15 cellular contexts compared by ENCODE assay signal in the genomic region with DNA sequence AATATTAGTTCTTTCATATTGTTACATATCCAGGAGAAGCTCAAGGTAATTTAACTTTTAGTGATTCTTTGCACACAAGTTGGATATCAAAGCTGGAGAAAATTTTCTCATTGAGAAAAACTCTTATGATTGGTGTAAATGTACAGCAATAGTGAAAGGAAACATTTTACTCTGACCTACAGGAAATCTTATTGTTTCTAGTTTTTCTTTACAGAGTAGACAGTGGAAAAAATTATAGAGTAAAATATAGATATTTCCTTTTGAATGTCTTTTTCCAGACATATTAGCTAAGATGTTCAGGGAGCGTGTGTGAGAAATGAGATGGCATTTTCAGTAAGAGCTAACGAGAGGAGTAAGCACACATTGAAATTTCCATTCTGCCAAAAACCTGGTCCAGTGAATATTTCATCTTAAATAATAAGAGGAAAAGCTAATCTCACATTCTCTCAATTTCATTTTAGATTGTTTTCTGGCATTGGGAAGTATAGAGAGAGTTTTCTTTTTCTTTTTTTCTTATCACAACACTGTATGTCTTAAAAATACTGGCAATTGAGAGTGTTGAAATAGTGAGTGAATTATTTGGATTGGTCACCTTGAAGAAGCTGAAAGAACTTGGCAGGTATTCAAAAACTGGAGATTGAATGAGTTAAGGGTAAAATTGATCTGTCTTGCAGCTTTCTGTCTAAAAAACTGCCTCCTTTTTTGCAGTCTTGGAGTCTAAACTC. TPM values are rescaled to one million over a fixed set of nuclear protein-coding genes. Genes with fewer than 3 reads are reported as not detected.
A peak's percentile ranks its signal among the peaks of the same experiment; 100 is the strongest.
DNase-seq lines count a peak whose midpoint lies in the region; ATAC-seq and TF ChIP-seq lines count a peak whose summit lies in the region.
"Had no signal": no experiment of that assay in that cellular context is flagged by ENCODE, and none has a peak within 500 bp of the region (broad histone marks: within the 10 kb centered on the region; RNA-seq: fewer than 3 reads in every experiment).

No MANE protein-coding gene starts in this region.

- H3K27me3 Mint-ChIP-seq in activated T-cell treated with anti-CD3 and anti-CD28 coated beads, Interleukin-2, amount 50 U/mL, for 24 hours, result no peaks in the 10 kb centered on the region
- H3K27me3 Mint-ChIP-seq in T-helper 1 cell treated with Interleukin-12 subunit alpha and Interleukin-12 subunit beta and Interleukin-4 antibody, amounts not matched to agents 30 μg/mL and 1 μg/mL, for 36 hours (ENCODE audit: low read depth), result no peaks in the 10 kb centered on the region

- ATAC-seq in stimulated activated effector memory CD8-positive, alpha-beta T cell treated with anti-CD3 and anti-CD28 coated beads, Interleukin-12 subunit alpha, Interleukin-12 subunit beta, amount 100 ng/mL, for 72 hours, result peak; percentile 56
- ATAC-seq in GM21529 (IDR thresholded peaks at IDR 0.05; ENCODE audit: unreplicated experiment), result no peak
- ATAC-seq: HepG2, PC-3 had no signal

- H3K9me3 Mint-ChIP-seq in activated T-cell treated with anti-CD3 and anti-CD28 coated beads, Interleukin-2, amount 50 U/mL, for 24 hours, result peaks cover 4% of the 10 kb centered on the region
- H3K9me3 Mint-ChIP-seq in T-helper 1 cell treated with Interleukin-12 subunit alpha and Interleukin-12 subunit beta and Interleukin-4 antibody, amounts not matched to agents 30 μg/mL and 1 μg/mL, for 36 hours, result peaks cover 16% of the 10 kb centered on the region
- H3K9me3 Mint-ChIP-seq in stimulated activated effector memory CD8-positive, alpha-beta T cell treated with anti-CD3 and anti-CD28 coated beads, Interleukin-12 subunit alpha, Interleukin-12 subunit beta, amount 100 ng/mL, for 72 hours, result no peaks in the 10 kb centered on the region
- H3K9me3 Mint-ChIP-seq: HFFc6 had no signal

- TF ChIP-seq POLR2A in adrenal gland (IDR thresholded peaks at IDR 0.05), result no peak

- TF ChIP-seq CTCF in fibroblast of the aortic adventitia (IDR thresholded peaks at IDR 0.05; ENCODE audit: insufficient read depth, low read length) (no peak), adrenal gland (IDR thresholded peaks at IDR 0.05) (no peak)

- H3K27ac ChIP-seq in adrenal gland, result no peak overlapping the region
- H3K27ac ChIP-seq: cardiac muscle cell, SJSA1 had no signal

- no peaks in the 10 kb centered on the region for H3K27me3 ChIP-seq in adrenal gland
- H3K27me3 ChIP-seq: cardiac muscle cell, SJSA1 had no signal

- no peak for DNase-seq in activated T-cell treated with anti-CD3 and anti-CD28 coated beads, Interleukin-2, amount 50 U/mL, for 24 hours
- DNase-seq in activated T-cell treated with anti-CD3 and anti-CD28 coated beads for 4 hours, result no peak
- DNase-seq in fibroblast of the aortic adventitia (ENCODE audit: low read depth), result peak; percentile 57
- DNase-seq in stimulated activated effector memory CD8-positive, alpha-beta T cell treated with anti-CD3 and anti-CD28 coated beads, Interleukin-12 subunit alpha, Interleukin-12 subunit beta, amount 100 ng/mL, for 72 hours (ENCODE audit: low spot score in 2 of 2), result no peak
- DNase-seq in iPS-NIHi11 (ENCODE audit: low spot score), result no peak
- DNase-seq in adrenal gland, result no peak
- DNase-seq: activated CD4-positive, alpha-beta T cell treated with anti-CD3 and anti-CD28 coated beads, Interleukin-2, amount 50 U/mL, for 48 hours; effector CD4-positive, alpha-beta T cell; HFFc6; PC-3 had no signal

- peaks cover 5 to 7% of the 10 kb centered on the region in 2 donors for H3K4me1 ChIP-seq in adrenal gland (replicated peaks in 1 of 2)
- H3K4me1 ChIP-seq: SJSA1 had no signal

- H3K4me3 ChIP-seq in fibroblast of the aortic adventitia (ENCODE audit: low read depth, low read length) (no peak overlapping the region), adrenal gland (no peak overlapping the region)
- H3K4me3 ChIP-seq: cardiac muscle cell, SJSA1 had no signal

- no peaks in the 10 kb centered on the region for H3K36me3 ChIP-seq in adrenal gland (replicated peaks in 1 of 2)
- H3K36me3 ChIP-seq: cardiac muscle cell, SJSA1 had no signal

- H3K9me3 ChIP-seq in adrenal gland (replicated peaks in 1 of 3), result no peaks in the 10 kb centered on the region
- H3K9me3 ChIP-seq: SJSA1 had no signal

- WGBS in adrenal gland, 4 donors, result 42 to 54% (median 52%) methylated on average over 2 of the region's 2 CpGs

- intact Hi-C loops in adrenal gland (cut with DNase I), result no loop called here

- peak overlapping the region; percentile 98 for H3K27ac Mint-ChIP-seq in activated T-cell treated with anti-CD3 and anti-CD28 coated beads, Interleukin-2, amount 50 U/mL, for 24 hours
- H3K27ac Mint-ChIP-seq in T-helper 1 cell treated with Interleukin-12 subunit alpha and Interleukin-12 subunit beta and Interleukin-4 antibody, amounts not matched to agents 30 μg/mL and 1 μg/mL, for 36 hours, result peak overlapping the region; percentile 92
- H3K27ac Mint-ChIP-seq in stimulated activated effector memory CD8-positive, alpha-beta T cell treated with anti-CD3 and anti-CD28 coated beads, Interleukin-12 subunit alpha, Interleukin-12 subunit beta, amount 100 ng/mL, for 72 hours, result peak overlapping the region; percentile 95
- H3K27ac Mint-ChIP-seq: HFFc6 had no signal

- H3K4me1 Mint-ChIP-seq in activated T-cell treated with anti-CD3 and anti-CD28 coated beads, Interleukin-2, amount 50 U/mL, for 24 hours (ENCODE audit: low read depth), result peaks cover 73% of the 10 kb centered on the region
- peaks cover 33% of the 10 kb centered on the region for H3K4me1 Mint-ChIP-seq in T-helper 1 cell treated with Interleukin-12 subunit alpha and Interleukin-12 subunit beta and Interleukin-4 antibody, amounts not matched to agents 30 μg/mL and 1 μg/mL, for 36 hours (ENCODE audit: low read depth)
- peaks cover 37% of the 10 kb centered on the region for H3K4me1 Mint-ChIP-seq in stimulated activated effector memory CD8-positive, alpha-beta T cell treated with anti-CD3 and anti-CD28 coated beads, Interleukin-12 subunit alpha, Interleukin-12 subunit beta, amount 100 ng/mL, for 72 hours

- no peaks in the 10 kb centered on the region for H3K36me3 Mint-ChIP-seq in activated T-cell treated with anti-CD3 and anti-CD28 coated beads, Interleukin-2, amount 50 U/mL, for 24 hours (ENCODE audit: low read depth)
- H3K36me3 Mint-ChIP-seq in T-helper 1 cell treated with Interleukin-12 subunit alpha and Interleukin-12 subunit beta and Interleukin-4 antibody, amounts not matched to agents 30 μg/mL and 1 μg/mL, for 36 hours (ENCODE audit: low read depth), result peaks cover 5% of the 10 kb centered on the region
- no peaks in the 10 kb centered on the region for H3K36me3 Mint-ChIP-seq in stimulated activated effector memory CD8-positive, alpha-beta T cell treated with anti-CD3 and anti-CD28 coated beads, Interleukin-12 subunit alpha, Interleukin-12 subunit beta, amount 100 ng/mL, for 72 hours

- peak overlapping the region; percentile 65 for H3K4me3 Mint-ChIP-seq in activated T-cell treated with anti-CD3 and anti-CD28 coated beads, Interleukin-2, amount 50 U/mL, for 24 hours
- peak overlapping the region; percentile 5 for H3K4me3 Mint-ChIP-seq in T-helper 1 cell treated with Interleukin-12 subunit alpha and Interleukin-12 subunit beta and Interleukin-4 antibody, amounts not matched to agents 30 μg/mL and 1 μg/mL, for 36 hours
- H3K4me3 Mint-ChIP-seq in stimulated activated effector memory CD8-positive, alpha-beta T cell treated with anti-CD3 and anti-CD28 coated beads, Interleukin-12 subunit alpha, Interleukin-12 subunit beta, amount 100 ng/mL, for 72 hours, result peak overlapping the region; percentile 65
- H3K4me3 Mint-ChIP-seq: HFFc6 had no signal

RNA-seq across cellular contexts. Expression of gene ATP8A1, which starts 15.6 kb away (rescaled TPM):
- 7.5 TPM in 2 replicates for total RNA-seq in fibroblast of the aortic adventitia (ENCODE audit: low replicate concordance)
- total RNA-seq in adrenal gland, result 10 to 100 TPM; 15.5 to 58.3 (median 32.8) TPM
- polyA plus RNA-seq in adrenal gland, result 10 to 100 TPM; 14.4 to 24.9 (median 15.6) TPM

Comparison
In these comparisons a context has a peak if more than half of its experiments do, and no peak if none do; other contexts are left out.
1. H3K4me3 Mint-ChIP-seq: peak in every context shown above with its lines; median percentile 65 in activated T-cell treated with anti-CD3 and anti-CD28 coated beads, Interleukin-2, amount 50 U/mL, for 24 hours; 65 in stimulated activated effector memory CD8-positive, alpha-beta T cell treated with anti-CD3 and anti-CD28 coated beads, Interleukin-12 subunit alpha, Interleukin-12 subunit beta, amount 100 ng/mL, for 72 hours; 5 in T-helper 1 cell treated with Interleukin-12 subunit alpha and Interleukin-12 subunit beta and Interleukin-4 antibody, amounts not matched to agents 30 μg/mL and 1 μg/mL, for 36 hours.